8 cellular contexts compared by ENCODE assay signal in genomic region chr22:29030016-29030617, GRCh38. TPM values are rescaled to one million over a fixed set of nuclear protein-coding genes. Genes with fewer than 3 reads are reported as not detected.
DNase-seq lines count a peak whose midpoint lies in the region; ATAC-seq and TF ChIP-seq lines count a peak whose summit lies in the region.

No MANE protein-coding gene starts in this region.

- no peaks in the 10 kb centered on the region for H3K36me3 Mint-ChIP-seq in activated CD8-positive, alpha-beta T cell treated with anti-CD3 and anti-CD28 coated beads, Interleukin-2, amount 10 ng/mL, durations not matched to agents 7 days and 5 days (ENCODE audit: low read depth)

- POLR2A ChIA-PET in activated CD8-positive, alpha-beta T cell treated with anti-CD3 and anti-CD28 coated beads, Interleukin-2, amount 10 ng/mL, durations not matched to agents 7 days and 5 days (lab: Charles Lee) = no interaction called here

- no peak for TF ChIP-seq CTCF in HFF-Myc (IDR thresholded peaks at IDR 0.05; ENCODE audit: low read depth, low read length, missing control alignments)

- no peak overlapping the region for H3K27ac Mint-ChIP-seq in activated CD8-positive, alpha-beta T cell treated with anti-CD3 and anti-CD28 coated beads, Interleukin-2, amount 10 ng/mL, durations not matched to agents 7 days and 5 days

- ATAC-seq in activated CD8-positive, alpha-beta T cell treated with anti-CD3 and anti-CD28 coated beads, Interleukin-2, amount 10 ng/mL, durations not matched to agents 7 days and 5 days = peak; percentile 40
- ATAC-seq in HG02588 (IDR thresholded peaks at IDR 0.05; ENCODE audit: unreplicated experiment) = no peak

- H3K4me1 Mint-ChIP-seq in activated CD8-positive, alpha-beta T cell treated with anti-CD3 and anti-CD28 coated beads, Interleukin-2, amount 10 ng/mL, durations not matched to agents 7 days and 5 days (ENCODE audit: low read depth) = peaks cover 19% of the 10 kb centered on the region

- H3K4me3 ChIP-seq in HFF-Myc (replicated peaks; ENCODE audit: low read depth, low read length) = peak overlapping the region; percentile 28
- H3K4me3 ChIP-seq in iPS-18c (ENCODE audit: insufficient read depth, low read depth, low read length) = peak overlapping the region; percentile 46; the same call in 1 of the 2 replicates

- DNase-seq in HFF-Myc (ENCODE audit: extremely low read depth, low read depth) (no peak), NCI-H2107 treated with DMSO at 0.1 percent for 48 hours (lab: John Stamatoyannopoulos, UW; ENCODE audit: unreplicated experiment) (no peak), activated gamma-delta T cell treated with Interleukin-2 at 50 U/mL for 16 hours (no peak), cortex of kidney (lab: John Stamatoyannopoulos, UW) (no peak)
- DNase-seq in activated CD8-positive, alpha-beta T cell treated with anti-CD3 and anti-CD28 coated beads, Interleukin-2, amount 10 ng/mL, durations not matched to agents 7 days and 5 days = peak; percentile 28
- peak; percentile 29 for DNase-seq in stimulated activated CD8-positive, alpha-beta memory T cell treated with anti-CD3 and anti-CD28 coated beads, Interleukin-4, amount 100 ng/mL, for 48 hours

- CTCF ChIA-PET in activated CD8-positive, alpha-beta T cell treated with anti-CD3 and anti-CD28 coated beads, Interleukin-2, amount 10 ng/mL, durations not matched to agents 7 days and 5 days (lab: Charles Lee) = interaction anchor here (1.4 to 2.1 kb wide), 2 partner anchors 10 to 174 kb away, joined by 5 to 13 read pairs; no protein-coding TSS in a partner anchor

- H3K27me3 Mint-ChIP-seq in activated CD8-positive, alpha-beta T cell treated with anti-CD3 and anti-CD28 coated beads, Interleukin-2, amount 10 ng/mL, durations not matched to agents 7 days and 5 days (ENCODE audit: low read depth) = peaks cover 50% of the 10 kb centered on the region

- H3K9me3 ChIP-seq in iPS-18c (ENCODE audit: control insufficient read depth, insufficient read depth, low read length) = no peaks in the 10 kb centered on the region

- H3K9me3 Mint-ChIP-seq in activated CD8-positive, alpha-beta T cell treated with anti-CD3 and anti-CD28 coated beads, Interleukin-2, amount 10 ng/mL, durations not matched to agents 7 days and 5 days (ENCODE audit: insufficient read depth) = no peaks in the 10 kb centered on the region

- H3K4me3 Mint-ChIP-seq in activated CD8-positive, alpha-beta T cell treated with anti-CD3 and anti-CD28 coated beads, Interleukin-2, amount 10 ng/mL, durations not matched to agents 7 days and 5 days = peak overlapping the region; percentile 32

RNA-seq across cellular contexts. Expression of gene C22orf31, which starts 31.5 kb away (rescaled TPM):
- total RNA-seq in activated CD8-positive, alpha-beta T cell treated with anti-CD3 and anti-CD28 coated beads, Interleukin-2, amount 10 ng/mL, durations not matched to agents 7 days and 5 days = not detected

RNA-seq across cellular contexts. Expression of gene KREMEN1, which starts 42.7 kb away (rescaled TPM):
- total RNA-seq in activated CD8-positive, alpha-beta T cell treated with anti-CD3 and anti-CD28 coated beads, Interleukin-2, amount 10 ng/mL, durations not matched to agents 7 days and 5 days = under 1 TPM in 1 of 2 experiments, not detected in 1; 0.16 TPM

Comparison
In these comparisons a context has a peak if more than half of its experiments do, and no peak if none do; other contexts are left out.
1. DNase-seq: peak in activated CD8-positive, alpha-beta T cell treated with anti-CD3 and anti-CD28 coated beads, Interleukin-2, amount 10 ng/mL, durations not matched to agents 7 days and 5 days (single experiment) and stimulated activated CD8-positive, alpha-beta memory T cell treated with anti-CD3 and anti-CD28 coated beads, Interleukin-4, amount 100 ng/mL, for 48 hours (single experiment); none in HFF-Myc (single experiment), NCI-H2107 treated with DMSO at 0.1 percent for 48 hours (single experiment), activated gamma-delta T cell treated with Interleukin-2 at 50 U/mL for 16 hours (single experiment) and cortex of kidney (single experiment).